31 cellular contexts compared by ENCODE assay signal in the genomic region with DNA sequence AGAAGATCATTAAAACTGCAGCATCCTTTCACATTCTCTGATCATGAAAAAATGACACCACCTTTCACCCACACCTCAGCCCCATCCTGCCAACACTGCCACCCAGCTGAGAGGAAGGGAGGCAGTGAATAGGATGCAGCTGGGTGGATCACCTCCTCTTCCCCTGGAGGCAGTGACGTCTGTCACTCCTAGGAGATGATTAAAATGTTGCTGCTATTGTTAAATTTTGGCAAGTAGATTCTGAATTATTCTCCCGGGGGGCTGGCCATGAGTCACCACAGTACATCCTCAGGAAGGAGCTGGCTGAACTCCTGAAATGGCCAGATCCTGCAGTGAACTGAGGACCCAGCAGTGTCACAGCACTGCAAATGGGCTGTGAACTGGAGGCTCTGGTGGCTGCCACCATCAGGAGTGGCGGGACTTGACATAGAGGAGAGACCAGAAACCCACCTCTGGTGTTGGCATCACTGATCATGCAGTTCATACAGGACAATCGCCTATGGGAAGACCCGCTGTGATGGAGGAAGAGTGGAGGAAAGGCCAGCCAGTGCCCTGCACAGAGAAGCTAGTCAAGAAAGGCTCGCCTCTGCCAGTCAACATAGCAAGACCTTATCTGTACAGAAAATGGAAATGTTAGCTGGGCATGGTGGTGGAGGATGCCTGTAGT.
DNase-seq lines count a peak whose midpoint lies in the region; ATAC-seq, FAIRE-seq and TF ChIP-seq lines count a peak whose summit lies in the region.
"Had no signal": no experiment of that assay in that cellular context is flagged by ENCODE, and none has a peak within 500 bp of the region (broad histone marks: within the 10 kb centered on the region; RNA-seq: fewer than 3 reads in every experiment).

No MANE protein-coding gene starts in this region.

- H3K79me2 ChIP-seq in GM23248 (ENCODE audit: insufficient read depth) = no peaks in the 10 kb centered on the region

- TF ChIP-seq POLR2A in gastroesophageal sphincter (IDR thresholded peaks at IDR 0.05) = no peak

- no peak overlapping the region for H2AFZ ChIP-seq in GM23248

- FAIRE-seq in pancreas (lab: Jason Lieb, UNC) = no peak
- FAIRE-seq: GM12892, H54 had no signal

- H3K4me3 ChIP-seq in gastroesophageal sphincter = no peak overlapping the region
- no peak overlapping the region for H3K4me3 ChIP-seq in pancreas
- no peak overlapping the region for H3K4me3 ChIP-seq in GM23248
- H3K4me3 ChIP-seq: prostate gland, smooth muscle cell, tibial nerve had no signal

- H3K27me3 ChIP-seq in gastroesophageal sphincter (no peaks in the 10 kb centered on the region), pancreas (no peaks in the 10 kb centered on the region), GM23248 (replicated peaks; ENCODE audit: insufficient read depth) (no peaks in the 10 kb centered on the region)
- H3K27me3 ChIP-seq: tibial nerve had no signal

- TF ChIP-seq CTCF in gastroesophageal sphincter (IDR thresholded peaks at IDR 0.05) (no peak), osteocyte (IDR thresholded peaks at IDR 0.05) (no peak), pancreas (IDR thresholded peaks at IDR 0.05) (no peak)

- H3K27ac Mint-ChIP-seq in activated CD8-positive, alpha-beta memory T cell treated with anti-CD3 and anti-CD28 coated beads, Interleukin-2, amount 10 ng/mL, durations not matched to agents 7 days and 5 days = no peak overlapping the region
- no peak overlapping the region for H3K27ac Mint-ChIP-seq in osteocyte (ENCODE audit: unreplicated experiment)
- H3K27ac Mint-ChIP-seq: activated T-cell treated with anti-CD3 and anti-CD28 coated beads, Interleukin-2, amount 50 U/mL, for 24 hours; nephron progenitor cell; T-helper 2 cell treated with Interferon-gamma antibody and Interleukin-4, amounts not matched to agents 5 μg/mL and 100 μg/mL, for 36 hours had no signal

- H3K27ac ChIP-seq in gastroesophageal sphincter = no peak overlapping the region
- H3K27ac ChIP-seq in pancreas = no peak overlapping the region
- H3K27ac ChIP-seq in GM23248 = no peak overlapping the region
- H3K27ac ChIP-seq: prostate gland, tibial nerve, WERI-Rb-1 had no signal

- intact Hi-C loops in pancreas (cut with DNase I) = no loop called here

- H3K9me3 ChIP-seq in gastroesophageal sphincter (peaks cover 0 to 16% (median 0%) of the 10 kb centered on the region in 3 donors), pancreas (no peaks in the 10 kb centered on the region), GM23248 (ENCODE audit: low read depth) (no peaks in the 10 kb centered on the region)
- H3K9me3 ChIP-seq: prostate gland had no signal

- TF ChIP-seq EP300 in gastroesophageal sphincter (IDR thresholded peaks at IDR 0.05) = no peak

- CTCF ChIA-PET in activated CD8-positive, alpha-beta memory T cell treated with anti-CD3 and anti-CD28 coated beads, Interleukin-2, amount 10 ng/mL, durations not matched to agents 7 days and 5 days (lab: Charles Lee) = no interaction called here

- H3K9ac ChIP-seq in GM23248 = no peak overlapping the region

- H3K4me1 ChIP-seq in gastroesophageal sphincter (peaks cover 0 to 19% (median 0%) of the 10 kb centered on the region in 3 donors), pancreas (peaks cover 0 to 7% (median 0%) of the 10 kb centered on the region in 3 donors), GM23248 (ENCODE audit: insufficient read depth) (peaks cover 6% of the 10 kb centered on the region)

- 67 to 70% methylated on average over 2 to 6 of the region's 6 CpGs for WGBS in gastroesophageal sphincter (ENCODE audit: low coverage in 1 of 2), 2 donors
- WGBS in pancreas, 2 donors = 76 to 87% methylated on average over 6 of the region's 6 CpGs
- 61% methylated on average over 6 of the region's 6 CpGs for WGBS in GM23248 (ENCODE audit: low coverage in 1 of 2, low lambda C conversion rate in 2 of 2, missing lambda C conversion rate in 2 of 2), 2 experiments

- no peak overlapping the region for H3K4me2 ChIP-seq in GM23248 (ENCODE audit: unreplicated experiment)
- H3K4me2 ChIP-seq: smooth muscle cell had no signal

- DNase-seq in HT1080 (ENCODE audit: low read depth) (peak; percentile 77), osteocyte (ENCODE audit: extremely low spot score, unreplicated experiment) (peak; percentile 69), pancreas (no peak), GM23248 (no peak), globus pallidus (ENCODE audit: low spot score) (no peak)
- DNase-seq in activated CD8-positive, alpha-beta memory T cell treated with anti-CD3 and anti-CD28 coated beads, Interleukin-2, amount 10 ng/mL, durations not matched to agents 7 days and 5 days = peak; percentile 21
- DNase-seq: activated CD4-positive, alpha-beta T cell treated with anti-CD3 and anti-CD28 coated beads, Interleukin-2, amount 50 U/mL, for 4 hours; activated naive CD4-positive, alpha-beta T cell treated with Interleukin-2 at 50 U/mL for 16 hours; activated T-cell treated with anti-CD3 and anti-CD28 coated beads, Interleukin-2, amount 50 U/mL, for 24 hours; anterior cingulate cortex; CD8-positive, alpha-beta memory T cell; DMS53; effector memory CD4-positive, alpha-beta T cell; kidney glomerular epithelial cell; NCI-H1417; NCI-H2107; NCI-H510A treated with DMSO at 0.1 percent for 48 hours; nephron progenitor cell; stimulated activated CD4-positive, alpha-beta T cell treated with anti-CD3 and anti-CD28 coated beads, Interleukin-2, amount 100 ng/mL, for 48 hours; stimulated activated naive CD8-positive, alpha-beta T cell treated with anti-CD3 and anti-CD28 coated beads, Interleukin-15, Interleukin-2, amounts not matched to agents 100 U/mL and 50 U/mL, for 24 hours; WERI-Rb-1 had no signal

- no peaks in the 10 kb centered on the region for H3K36me3 Mint-ChIP-seq in activated CD8-positive, alpha-beta memory T cell treated with anti-CD3 and anti-CD28 coated beads, Interleukin-2, amount 10 ng/mL, durations not matched to agents 7 days and 5 days
- peaks cover 2% of the 10 kb centered on the region for H3K36me3 Mint-ChIP-seq in osteocyte (ENCODE audit: unreplicated experiment)

- peaks cover 4% of the 10 kb centered on the region for H3K9me3 Mint-ChIP-seq in activated CD8-positive, alpha-beta memory T cell treated with anti-CD3 and anti-CD28 coated beads, Interleukin-2, amount 10 ng/mL, durations not matched to agents 7 days and 5 days (ENCODE audit: low read depth)
- peaks cover 15% of the 10 kb centered on the region for H3K9me3 Mint-ChIP-seq in osteocyte (ENCODE audit: unreplicated experiment)

- peaks cover 5% of the 10 kb centered on the region for H3K27me3 Mint-ChIP-seq in activated CD8-positive, alpha-beta memory T cell treated with anti-CD3 and anti-CD28 coated beads, Interleukin-2, amount 10 ng/mL, durations not matched to agents 7 days and 5 days
- peaks cover 7% of the 10 kb centered on the region for H3K27me3 Mint-ChIP-seq in osteocyte (ENCODE audit: unreplicated experiment)
- H3K27me3 Mint-ChIP-seq: central memory CD8-positive, alpha-beta T cell had no signal

- H3K36me3 ChIP-seq in gastroesophageal sphincter (no peaks in the 10 kb centered on the region), pancreas (no peaks in the 10 kb centered on the region), GM23248 (ENCODE audit: low read depth) (no peaks in the 10 kb centered on the region)
- H3K36me3 ChIP-seq: prostate gland, tibial nerve, WERI-Rb-1 had no signal

- H4K20me1 ChIP-seq in GM23248 (ENCODE audit: insufficient read depth) = no peaks in the 10 kb centered on the region

- 0 out of 2 replicates have a peak, but pooled peaks cover 4% of the 10 kb centered on the region for H3F3A ChIP-seq in GM23248 (ENCODE audit: insufficient read depth)

- in situ Hi-C loops in GM23248 (cut with MboI) = no loop called here

- H3K9me2 ChIP-seq in GM23248 (ENCODE audit: insufficient read depth) = no peaks in the 10 kb centered on the region

- H3K4me1 Mint-ChIP-seq in activated CD8-positive, alpha-beta memory T cell treated with anti-CD3 and anti-CD28 coated beads, Interleukin-2, amount 10 ng/mL, durations not matched to agents 7 days and 5 days = peaks cover 3% of the 10 kb centered on the region
- peaks cover 4% of the 10 kb centered on the region for H3K4me1 Mint-ChIP-seq in osteocyte (ENCODE audit: unreplicated experiment)
- H3K4me1 Mint-ChIP-seq: central memory CD8-positive, alpha-beta T cell had no signal

- no peak overlapping the region for H3K4me3 Mint-ChIP-seq in activated CD8-positive, alpha-beta memory T cell treated with anti-CD3 and anti-CD28 coated beads, Interleukin-2, amount 10 ng/mL, durations not matched to agents 7 days and 5 days
- no peak overlapping the region for H3K4me3 Mint-ChIP-seq in osteocyte (ENCODE audit: unreplicated experiment)
- H3K4me3 Mint-ChIP-seq: activated T-cell treated with anti-CD3 and anti-CD28 coated beads, Interleukin-2, amount 50 U/mL, for 24 hours; CD8-positive, alpha-beta memory T cell; central memory CD8-positive, alpha-beta T cell; nephron progenitor cell; T-helper 2 cell treated with Interferon-gamma antibody and Interleukin-4, amounts not matched to agents 5 μg/mL and 100 μg/mL, for 36 hours had no signal

- ATAC-seq in activated CD8-positive, alpha-beta memory T cell treated with anti-CD3 and anti-CD28 coated beads, Interleukin-2, amount 10 ng/mL, durations not matched to agents 7 days and 5 days = no peak
- ATAC-seq in gastroesophageal sphincter = peak; percentile 61
- no peak for ATAC-seq in GM18907 (IDR thresholded peaks at IDR 0.05; ENCODE audit: unreplicated experiment)
- no peak for ATAC-seq in pancreas
- ATAC-seq: SK-N-SH treated with all-trans-retinoic acid at 6 μM for 48 hours; stimulated activated naive CD8-positive, alpha-beta T cell treated with anti-CD3 and anti-CD28 coated beads, Interleukin-15, Interleukin-2, amounts not matched to agents 100 U/mL and 50 U/mL, for 24 hours had no signal

Comparison
In these comparisons a context has a peak if more than half of its experiments do, and no peak if none do; other contexts are left out.
1. DNase-seq: peak in HT1080 (single experiment), activated CD8-positive, alpha-beta memory T cell treated with anti-CD3 and anti-CD28 coated beads, Interleukin-2, amount 10 ng/mL, durations not matched to agents 7 days and 5 days (single experiment) and osteocyte (single experiment); none in pancreas (0 of 6), GM23248 (single experiment) and globus pallidus (single experiment).